In the genomic region with DNA sequence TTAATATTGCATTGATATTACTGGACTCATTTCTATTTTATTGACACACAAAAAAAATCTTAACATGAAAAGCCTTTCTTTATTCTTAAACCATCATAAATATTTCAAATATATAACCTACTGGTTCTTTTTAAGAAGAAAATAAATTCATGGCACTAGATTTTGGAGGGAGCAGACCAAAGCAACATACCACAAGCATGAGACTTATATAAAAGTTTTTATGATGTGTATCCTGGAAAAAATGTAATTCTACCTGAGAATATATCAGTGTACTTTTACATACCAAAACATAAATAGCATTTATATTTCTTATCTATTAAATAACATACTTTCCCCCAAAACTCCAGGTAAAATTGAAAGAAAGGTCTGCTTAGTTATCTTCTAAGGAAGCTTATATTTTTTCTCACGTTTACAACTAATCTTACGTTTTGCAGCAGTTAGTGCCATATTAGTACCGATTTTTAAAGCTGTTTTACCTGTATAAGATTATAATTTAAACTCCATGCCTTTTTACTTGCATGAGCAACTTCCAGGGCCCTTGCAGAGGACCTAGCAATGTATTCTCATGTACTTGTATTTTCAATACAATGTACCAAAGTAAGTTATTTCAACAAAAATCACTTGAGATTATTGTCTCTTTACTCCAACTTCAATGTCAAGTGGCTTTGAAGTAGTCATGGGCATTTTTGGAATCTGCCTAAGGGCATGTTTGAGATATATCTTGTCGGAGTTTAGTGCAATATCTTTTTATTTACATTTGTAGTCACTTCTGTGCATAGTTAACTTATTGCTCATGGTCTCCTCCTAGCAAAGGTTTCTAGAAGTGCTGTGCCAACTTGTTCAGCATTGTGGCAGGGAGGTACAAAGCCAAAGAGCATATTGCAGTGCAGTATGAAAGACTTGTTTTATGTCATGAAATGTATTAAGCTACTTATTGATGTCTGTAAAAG, we compare ENCODE assay signal across 19 cellular contexts.
DNase-seq lines count a peak whose midpoint lies in the region; ATAC-seq, FAIRE-seq and TF ChIP-seq lines count a peak whose summit lies in the region.
"Had no signal": no experiment of that assay in that cellular context is flagged by ENCODE, and none has a peak within 500 bp of the region (broad histone marks: within the 10 kb centered on the region; RNA-seq: fewer than 3 reads in every experiment).

No MANE protein-coding gene starts in this region.

- WGBS in A549 (ENCODE audit: missing lambda C conversion rate), result 14% methylated on average over 4 of the region's 4 CpGs

- POLR2A ChIA-PET in A549 (lab: Yijun Ruan, JAX), result interaction anchor here (2.0 kb wide), 1 partner anchor 25 kb away, joined by 7 read pairs; no protein-coding TSS in a partner anchor
- POLR2A ChIA-PET in A673 (lab: Charles Lee; ENCODE audit: low non-redundant PET), result interaction anchor here (0.7 kb wide), 1 partner anchor 95 kb away, joined by 3 read pairs; no protein-coding TSS in a partner anchor

- peak; percentile 69 to 73; a peak in 3 of 5 replicates for TF ChIP-seq EP300 in A549 (IDR thresholded peaks at IDR 0.05)

- peak; percentile 25 to 79 for DNase-seq in A549 (ENCODE audit: low read depth in 1 of 2, low spot score in 1 of 2)
- DNase-seq in HPDE6-E6E7 (ENCODE audit: extremely low spot score), result peak; percentile 33
- DNase-seq in SK-N-MC (ENCODE audit: low read depth, low spot score), result peak; percentile 16
- DNase-seq in fibroblast of the aortic adventitia (ENCODE audit: low read depth), result peak; percentile 27
- no peak for DNase-seq in GOT3 (lab: John Stamatoyannopoulos, UW)
- DNase-seq in NCI-H524 treated with DMSO at 0.1 percent for 48 hours (lab: John Stamatoyannopoulos, UW), result no peak
- no peak for DNase-seq in RCC 7860 (ENCODE audit: low spot score)
- no peak for DNase-seq in A673 (ENCODE audit: low spot score)
- DNase-seq: activated CD4-positive, CD25-positive, alpha-beta regulatory T cell treated with anti-CD3 and anti-CD28 coated beads, Interleukin-2, amount 50 U/mL, for 72 hours; activated naive CD4-positive, alpha-beta T cell; brain microvascular endothelial cell; effector memory CD8-positive, alpha-beta T cell; MM.1S; mucosa of descending colon; NCI-H2107; small intestine; stimulated activated naive CD8-positive, alpha-beta T cell treated with anti-CD3 and anti-CD28 coated beads, Interleukin-15, Interleukin-2, amounts not matched to agents 100 U/mL and 50 U/mL, for 24 hours had no signal

- TF ChIP-seq RAD21 in A549 (conservative IDR thresholded peaks at IDR 0.05 in 1 of 2, IDR thresholded peaks at IDR 0.05 in 1 of 2), result peak; percentile 28 to 58

- H3K4me3 ChIP-seq in A549, result no peak overlapping the region
- H3K4me3 ChIP-seq in SK-N-MC, result no peak overlapping the region
- H3K4me3 ChIP-seq in fibroblast of the aortic adventitia (ENCODE audit: low read depth, low read length), result no peak overlapping the region
- H3K4me3 ChIP-seq in A673 (ENCODE audit: low read depth, low read length, poor library complexity, severe bottlenecking), result no peak overlapping the region
- H3K4me3 ChIP-seq: mucosa of descending colon, vagina had no signal

- peak overlapping the region; percentile 62 for H3K4me2 ChIP-seq in A549

- H3K9me3 ChIP-seq in A549, result no peaks in the 10 kb centered on the region
- H3K9me3 ChIP-seq in SK-N-MC (ENCODE audit: low read depth, low read length), result no peaks in the 10 kb centered on the region
- no peaks in the 10 kb centered on the region for H3K9me3 ChIP-seq in A673 (ENCODE audit: low read depth, low read length, poor library complexity, severe bottlenecking)
- H3K9me3 ChIP-seq: mucosa of descending colon, vagina had no signal

- ATAC-seq in A549, result peak; percentile 99
- ATAC-seq: effector memory CD8-positive, alpha-beta T cell; mucosa of descending colon; stimulated activated naive CD8-positive, alpha-beta T cell treated with anti-CD3 and anti-CD28 coated beads, Interleukin-15, Interleukin-2, amounts not matched to agents 100 U/mL and 50 U/mL, for 24 hours had no signal

- no TSS peak for BruUV-seq in A673 (replicated peaks; lab: Mats Ljungman, UMichigan)

- intact Hi-C loops in A673 (cut with micrococcal nuclease; ENCODE audit: unreplicated experiment), result no loop called here

- no peak for TF ChIP-seq POLR2A in A549 (IDR thresholded peaks at IDR 0.05; ENCODE audit: low read length)

- H3K4me1 ChIP-seq in A549, result peaks cover 32% of the 10 kb centered on the region
- H3K4me1 ChIP-seq in A673 (ENCODE audit: insufficient read depth, low read length, poor library complexity, severe bottlenecking), result no peaks in the 10 kb centered on the region
- H3K4me1 ChIP-seq: vagina had no signal

- H3K27ac ChIP-seq in A549 (peak overlapping the region; percentile 64 to 73; a peak in 5 of 6 replicates), SK-N-MC (no peak overlapping the region), A673 (ENCODE audit: low read depth, low read length, poor library complexity, severe bottlenecking) (no peak overlapping the region)
- H3K27ac ChIP-seq: brain microvascular endothelial cell, vagina had no signal

- H3K27me3 ChIP-seq in A673 (replicated peaks; ENCODE audit: insufficient read depth, low read depth, low read length, poor library complexity), result no peaks in the 10 kb centered on the region
- H3K27me3 ChIP-seq: brain microvascular endothelial cell, vagina had no signal

- H3K9ac ChIP-seq in SK-N-MC (ENCODE audit: insufficient read length), result no peak overlapping the region

- H3K36me3 ChIP-seq in SK-N-MC (ENCODE audit: insufficient read depth, low read length), result no peaks in the 10 kb centered on the region
- no peaks in the 10 kb centered on the region for H3K36me3 ChIP-seq in A673 (ENCODE audit: insufficient read depth, low read length, poor library complexity, severe bottlenecking)
- H3K36me3 ChIP-seq: brain microvascular endothelial cell, vagina had no signal

- TF ChIP-seq CTCF in A549 (IDR thresholded peaks at IDR 0.05) (no peak), fibroblast of the aortic adventitia (IDR thresholded peaks at IDR 0.05; ENCODE audit: insufficient read depth, low read length) (no peak), A673 (conservative IDR thresholded peaks at IDR 0.05; ENCODE audit: low read depth, low read length) (no peak)

- CTCF ChIA-PET in A549 (lab: Yijun Ruan, JAX) (interaction anchor here (1.0 kb wide), 1 partner anchor 54 kb away, joined by 3 read pairs; no protein-coding TSS in a partner anchor), A673 (lab: Charles Lee) (no interaction called here)

- peak; percentile 83 for FAIRE-seq in A549 (lab: Jason Lieb, UNC)
- no peak for FAIRE-seq in RCC 7860 (lab: Jason Lieb, UNC)
- FAIRE-seq: D721Med had no signal

TF ChIP-seq in A549, 52 proteins besides CTCF, POLR2A, EP300 and RAD21:
- TF ChIP-seq MYC (IDR thresholded peaks at IDR 0.05; ENCODE audit: borderline replicate concordance, low read length) (no peak), JUN (IDR thresholded peaks at IDR 0.05) (peak; percentile 69 to 89), CEBPB (IDR thresholded peaks at IDR 0.05) (peak; percentile 60 to 80), FOSL2 (IDR thresholded peaks at IDR 0.05) (peak; percentile 80), FOSL2 (CRISPR knock-in tag; IDR thresholded peaks at IDR 0.05) (peak; percentile 82), SMC3 (IDR thresholded peaks at IDR 0.05) (peak; percentile 39; the same call in 1 of the 3 replicates), JUNB (IDR thresholded peaks at IDR 0.05) (peak; percentile 90), GATA3 (IDR thresholded peaks at IDR 0.05; ENCODE audit: borderline replicate concordance) (peak; percentile 89)
- TF ChIP-seq, protein P1, sequence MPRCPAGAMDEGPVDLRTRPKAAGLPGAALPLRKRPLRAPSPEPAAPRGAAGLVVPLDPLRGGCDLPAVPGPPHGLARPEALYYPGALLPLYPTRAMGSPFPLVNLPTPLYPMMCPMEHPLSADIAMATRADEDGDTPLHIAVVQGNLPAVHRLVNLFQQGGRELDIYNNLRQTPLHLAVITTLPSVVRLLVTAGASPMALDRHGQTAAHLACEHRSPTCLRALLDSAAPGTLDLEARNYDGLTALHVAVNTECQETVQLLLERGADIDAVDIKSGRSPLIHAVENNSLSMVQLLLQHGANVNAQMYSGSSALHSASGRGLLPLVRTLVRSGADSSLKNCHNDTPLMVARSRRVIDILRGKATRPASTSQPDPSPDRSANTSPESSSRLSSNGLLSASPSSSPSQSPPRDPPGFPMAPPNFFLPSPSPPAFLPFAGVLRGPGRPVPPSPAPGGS (IDR thresholded peaks at IDR 0.05), result peak; percentile 61; the same call in 1 of the 3 replicates
- TF ChIP-seq, protein P2, sequence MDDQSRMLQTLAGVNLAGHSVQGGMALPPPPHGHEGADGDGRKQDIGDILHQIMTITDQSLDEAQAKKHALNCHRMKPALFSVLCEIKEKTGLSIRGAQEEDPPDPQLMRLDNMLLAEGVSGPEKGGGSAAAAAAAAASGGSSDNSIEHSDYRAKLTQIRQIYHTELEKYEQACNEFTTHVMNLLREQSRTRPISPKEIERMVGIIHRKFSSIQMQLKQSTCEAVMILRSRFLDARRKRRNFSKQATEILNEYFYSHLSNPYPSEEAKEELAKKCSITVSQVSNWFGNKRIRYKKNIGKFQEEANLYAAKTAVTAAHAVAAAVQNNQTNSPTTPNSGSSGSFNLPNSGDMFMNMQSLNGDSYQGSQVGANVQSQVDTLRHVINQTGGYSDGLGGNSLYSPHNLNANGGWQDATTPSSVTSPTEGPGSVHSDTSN (IDR thresholded peaks at IDR 0.05), result no peak
- TF ChIP-seq, protein P3, sequence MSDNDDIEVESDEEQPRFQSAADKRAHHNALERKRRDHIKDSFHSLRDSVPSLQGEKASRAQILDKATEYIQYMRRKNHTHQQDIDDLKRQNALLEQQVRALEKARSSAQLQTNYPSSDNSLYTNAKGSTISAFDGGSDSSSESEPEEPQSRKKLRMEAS (IDR thresholded peaks at IDR 0.05), result peak; percentile 52

Comparison
In these comparisons a context has a peak if more than half of its experiments do, and no peak if none do; other contexts are left out.
1. DNase-seq: peak in A549 (2 of 2), HPDE6-E6E7 (single experiment), SK-N-MC (single experiment) and fibroblast of the aortic adventitia (single experiment); none in GOT3 (single experiment), NCI-H524 treated with DMSO at 0.1 percent for 48 hours (single experiment), RCC 7860 (single experiment) and A673 (single experiment).
2. H3K27ac ChIP-seq: peak in A549 (2 of 2); none in SK-N-MC (single experiment) and A673 (single experiment).